In the genomic region with DNA sequence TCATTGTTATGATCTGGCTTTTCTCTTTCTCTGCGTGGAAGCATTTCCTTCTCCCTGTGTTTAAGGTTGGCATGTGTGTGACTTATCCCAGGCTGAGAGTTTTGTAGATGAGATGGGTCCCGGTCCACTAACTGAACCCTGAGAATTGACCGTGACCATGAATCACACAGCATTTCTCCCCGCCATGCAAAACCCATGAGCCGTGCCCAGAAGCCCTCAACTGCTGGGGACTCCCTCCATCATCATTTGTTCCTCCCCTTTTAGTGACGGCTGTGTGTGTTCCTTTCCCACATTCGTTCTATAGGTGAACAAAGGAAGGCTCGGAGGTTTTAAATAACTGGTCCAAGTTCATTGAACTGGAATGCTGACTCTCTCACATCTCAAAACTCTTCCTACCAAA, we compare ENCODE assay signal across 1 cellular context.
TF ChIP-seq lines count a peak whose summit lies in the region.

No MANE protein-coding gene starts in this region.

TF ChIP-seq in GM23338, 12 proteins besides CTCF, POLR2A, EP300 and RAD21 (continued from another document):
- TF ChIP-seq, protein P1, sequence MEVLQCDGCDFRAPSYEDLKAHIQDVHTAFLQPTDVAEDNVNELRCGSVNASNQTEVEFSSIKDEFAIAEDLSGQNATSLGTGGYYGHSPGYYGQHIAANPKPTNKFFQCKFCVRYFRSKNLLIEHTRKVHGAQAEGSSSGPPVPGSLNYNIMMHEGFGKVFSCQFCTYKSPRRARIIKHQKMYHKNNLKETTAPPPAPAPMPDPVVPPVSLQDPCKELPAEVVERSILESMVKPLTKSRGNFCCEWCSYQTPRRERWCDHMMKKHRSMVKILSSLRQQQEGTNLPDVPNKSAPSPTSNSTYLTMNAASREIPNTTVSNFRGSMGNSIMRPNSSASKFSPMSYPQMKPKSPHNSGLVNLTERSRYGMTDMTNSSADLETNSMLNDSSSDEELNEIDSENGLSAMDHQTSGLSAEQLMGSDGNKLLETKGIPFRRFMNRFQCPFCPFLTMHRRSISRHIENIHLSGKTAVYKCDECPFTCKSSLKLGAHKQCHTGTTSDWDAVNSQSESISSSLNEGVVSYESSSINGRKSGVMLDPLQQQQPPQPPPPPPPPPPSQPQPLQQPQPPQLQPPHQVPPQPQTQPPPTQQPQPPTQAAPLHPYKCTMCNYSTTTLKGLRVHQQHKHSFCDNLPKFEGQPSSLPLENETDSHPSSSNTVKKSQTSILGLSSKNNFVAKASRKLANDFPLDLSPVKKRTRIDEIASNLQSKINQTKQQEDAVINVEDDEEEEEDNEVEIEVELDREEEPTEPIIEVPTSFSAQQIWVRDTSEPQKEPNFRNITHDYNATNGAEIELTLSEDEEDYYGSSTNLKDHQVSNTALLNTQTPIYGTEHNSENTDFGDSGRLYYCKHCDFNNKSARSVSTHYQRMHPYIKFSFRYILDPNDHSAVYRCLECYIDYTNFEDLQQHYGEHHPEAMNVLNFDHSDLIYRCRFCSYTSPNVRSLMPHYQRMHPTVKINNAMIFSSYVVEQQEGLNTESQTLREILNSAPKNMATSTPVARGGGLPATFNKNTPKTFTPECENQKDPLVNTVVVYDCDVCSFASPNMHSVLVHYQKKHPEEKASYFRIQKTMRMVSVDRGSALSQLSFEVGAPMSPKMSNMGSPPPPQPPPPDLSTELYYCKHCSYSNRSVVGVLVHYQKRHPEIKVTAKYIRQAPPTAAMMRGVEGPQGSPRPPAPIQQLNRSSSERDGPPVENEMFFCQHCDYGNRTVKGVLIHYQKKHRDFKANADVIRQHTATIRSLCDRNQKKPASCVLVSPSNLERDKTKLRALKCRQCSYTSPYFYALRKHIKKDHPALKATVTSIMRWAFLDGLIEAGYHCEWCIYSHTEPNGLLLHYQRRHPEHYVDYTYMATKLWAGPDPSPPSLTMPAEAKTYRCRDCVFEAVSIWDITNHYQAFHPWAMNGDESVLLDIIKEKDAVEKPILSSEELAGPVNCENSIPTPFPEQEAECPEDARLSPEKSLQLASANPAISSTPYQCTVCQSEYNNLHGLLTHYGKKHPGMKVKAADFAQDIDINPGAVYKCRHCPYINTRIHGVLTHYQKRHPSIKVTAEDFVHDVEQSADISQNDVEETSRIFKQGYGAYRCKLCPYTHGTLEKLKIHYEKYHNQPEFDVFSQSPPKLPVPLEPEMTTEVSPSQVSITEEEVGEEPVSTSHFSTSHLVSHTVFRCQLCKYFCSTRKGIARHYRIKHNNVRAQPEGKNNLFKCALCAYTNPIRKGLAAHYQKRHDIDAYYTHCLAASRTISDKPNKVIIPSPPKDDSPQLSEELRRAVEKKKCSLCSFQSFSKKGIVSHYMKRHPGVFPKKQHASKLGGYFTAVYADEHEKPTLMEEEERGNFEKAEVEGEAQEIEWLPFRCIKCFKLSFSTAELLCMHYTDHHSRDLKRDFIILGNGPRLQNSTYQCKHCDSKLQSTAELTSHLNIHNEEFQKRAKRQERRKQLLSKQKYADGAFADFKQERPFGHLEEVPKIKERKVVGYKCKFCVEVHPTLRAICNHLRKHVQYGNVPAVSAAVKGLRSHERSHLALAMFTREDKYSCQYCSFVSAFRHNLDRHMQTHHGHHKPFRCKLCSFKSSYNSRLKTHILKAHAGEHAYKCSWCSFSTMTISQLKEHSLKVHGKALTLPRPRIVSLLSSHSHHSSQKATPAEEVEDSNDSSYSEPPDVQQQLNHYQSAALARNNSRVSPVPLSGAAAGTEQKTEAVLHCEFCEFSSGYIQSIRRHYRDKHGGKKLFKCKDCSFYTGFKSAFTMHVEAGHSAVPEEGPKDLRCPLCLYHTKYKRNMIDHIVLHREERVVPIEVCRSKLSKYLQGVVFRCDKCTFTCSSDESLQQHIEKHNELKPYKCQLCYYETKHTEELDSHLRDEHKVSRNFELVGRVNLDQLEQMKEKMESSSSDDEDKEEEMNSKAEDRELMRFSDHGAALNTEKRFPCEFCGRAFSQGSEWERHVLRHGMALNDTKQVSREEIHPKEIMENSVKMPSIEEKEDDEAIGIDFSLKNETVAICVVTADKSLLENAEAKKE (CRISPR knock-in tag; IDR thresholded peaks at IDR 0.05): no peak
- TF ChIP-seq CREB1 (CRISPR knock-in tag; IDR thresholded peaks at IDR 0.05; ENCODE audit: low read depth): no peak
